In genomic region chr1:206311885-206312651, GRCh38 we compare ENCODE assay signal across 8 cellular contexts.
DNase-seq lines count a peak whose midpoint lies in the region; ATAC-seq and TF ChIP-seq lines count a peak whose summit lies in the region.
"Not testable (repeated sequence)": the region's sequence is repeated elsewhere in the genome, so short reads cannot be mapped to it uniquely, and the experiment has no call there.

No MANE protein-coding gene starts in this region.

- H3K27me3 ChIP-seq in MG63, heart left ventricle: not testable (repeated sequence)

- not testable (repeated sequence) for TF ChIP-seq CTCF in fibroblast of the aortic adventitia (IDR thresholded peaks at IDR 0.05; ENCODE audit: insufficient read depth, low read length); heart left ventricle (IDR thresholded peaks at IDR 0.05)

- WGBS in heart left ventricle, 4 donors = 47 to 56% (median 56%) methylated on average over 6 to 7 of the region's 9 CpGs; no CpG with 5 or more reads in 1 of the 4 donors

- TF ChIP-seq POLR2A in heart left ventricle (IDR thresholded peaks at IDR 0.05) = not testable (repeated sequence)

- intact Hi-C loops in heart left ventricle (cut with DNase I); posterior cingulate gyrus (cut with DNase I): not testable (repeated sequence)

- ATAC-seq in SK-N-SH treated with all-trans-retinoic acid at 6 μM for 48 hours (peak; percentile 44), heart left ventricle (peak; percentile 97 to 98 (median 97))

- DNase-seq in Ammon's horn (ENCODE audit: low spot score) = peak; percentile 37
- DNase-seq in MG63 = peak; percentile 76
- peak; percentile 49 for DNase-seq in fibroblast of the aortic adventitia (ENCODE audit: low read depth)
- peak; percentile 48 to 73 (median 66) for DNase-seq in heart left ventricle
- peak; percentile 25 for DNase-seq in medulla oblongata (ENCODE audit: extremely low spot score)
- DNase-seq in posterior cingulate gyrus = peak in 9 of 10 donors; percentile 25 to 92 (median 44)
- peak; percentile 70 for DNase-seq in ureter (ENCODE audit: low spot score)

- H3K4me1 ChIP-seq in heart left ventricle = not testable (repeated sequence)

- H3K27ac ChIP-seq in heart left ventricle = not testable (repeated sequence)

- H3K9me3 ChIP-seq in MG63, heart left ventricle: not testable (repeated sequence)

- not testable (repeated sequence) for H3K36me3 ChIP-seq in MG63, heart left ventricle

- not testable (repeated sequence) for H3K4me3 ChIP-seq in MG63; fibroblast of the aortic adventitia (ENCODE audit: low read depth, low read length); heart left ventricle

Comparison
In these comparisons a context has a peak if more than half of its experiments do, and no peak if none do; other contexts are left out.
1. DNase-seq: peak in every context shown above with its lines; median percentile 76 in MG63; 70 in ureter; 66 in heart left ventricle; 49 in fibroblast of the aortic adventitia; 44 in posterior cingulate gyrus; 37 in Ammon's horn; 25 in medulla oblongata.